2 cellular contexts compared by ENCODE assay signal in the genomic region with DNA sequence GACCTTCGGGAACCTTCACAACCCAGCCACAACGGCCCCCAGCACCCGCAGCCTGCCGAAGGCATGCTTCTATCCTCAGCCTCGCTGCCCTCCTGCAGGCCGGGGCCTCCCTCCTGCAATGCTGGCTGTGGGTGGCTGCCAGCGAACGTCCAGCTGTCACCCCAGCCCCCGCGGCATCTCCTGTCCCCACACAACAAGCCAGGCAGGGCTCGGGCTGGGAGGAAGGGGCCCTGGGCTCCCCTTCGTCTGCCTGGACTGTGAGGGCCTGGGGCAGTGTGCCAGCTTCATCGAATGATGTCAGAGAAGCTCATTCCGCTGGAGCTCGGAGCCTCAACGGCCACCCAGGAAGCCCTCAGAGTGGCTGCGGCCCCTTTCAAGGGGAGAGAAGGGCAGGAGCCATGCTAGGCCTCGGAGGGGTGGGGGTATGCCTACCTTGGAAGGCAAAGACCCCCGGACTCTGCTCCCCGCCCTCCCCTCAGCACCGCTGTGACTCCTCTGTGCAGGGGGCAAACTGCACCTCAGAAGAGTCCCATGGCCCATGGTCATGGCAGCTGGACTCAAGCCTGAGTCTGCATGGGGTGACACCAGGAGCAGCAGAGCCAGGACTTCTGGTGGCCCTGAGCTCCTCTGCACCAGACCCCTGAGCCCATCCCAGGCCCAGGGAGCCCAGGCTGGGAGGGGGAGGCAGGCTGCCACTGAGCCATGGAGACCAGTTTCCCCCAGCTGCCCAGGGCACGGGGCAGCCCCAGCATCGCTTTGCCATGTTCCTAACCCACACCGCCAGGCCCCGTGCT.
TF ChIP-seq lines count a peak whose summit lies in the region.

No MANE protein-coding gene starts in this region.

TF ChIP-seq in SK-N-SH, 30 proteins besides CTCF, POLR2A, EP300 and RAD21:
- TF ChIP-seq JUND (IDR thresholded peaks at IDR 0.05) = no peak
- TF ChIP-seq NFIC (IDR thresholded peaks at IDR 0.05; ENCODE audit: borderline replicate concordance) = no peak
- TF ChIP-seq POLR2AphosphoS5 (IDR thresholded peaks at IDR 0.05; ENCODE audit: low read depth, low read length) = no peak
- TF ChIP-seq, protein P1, sequence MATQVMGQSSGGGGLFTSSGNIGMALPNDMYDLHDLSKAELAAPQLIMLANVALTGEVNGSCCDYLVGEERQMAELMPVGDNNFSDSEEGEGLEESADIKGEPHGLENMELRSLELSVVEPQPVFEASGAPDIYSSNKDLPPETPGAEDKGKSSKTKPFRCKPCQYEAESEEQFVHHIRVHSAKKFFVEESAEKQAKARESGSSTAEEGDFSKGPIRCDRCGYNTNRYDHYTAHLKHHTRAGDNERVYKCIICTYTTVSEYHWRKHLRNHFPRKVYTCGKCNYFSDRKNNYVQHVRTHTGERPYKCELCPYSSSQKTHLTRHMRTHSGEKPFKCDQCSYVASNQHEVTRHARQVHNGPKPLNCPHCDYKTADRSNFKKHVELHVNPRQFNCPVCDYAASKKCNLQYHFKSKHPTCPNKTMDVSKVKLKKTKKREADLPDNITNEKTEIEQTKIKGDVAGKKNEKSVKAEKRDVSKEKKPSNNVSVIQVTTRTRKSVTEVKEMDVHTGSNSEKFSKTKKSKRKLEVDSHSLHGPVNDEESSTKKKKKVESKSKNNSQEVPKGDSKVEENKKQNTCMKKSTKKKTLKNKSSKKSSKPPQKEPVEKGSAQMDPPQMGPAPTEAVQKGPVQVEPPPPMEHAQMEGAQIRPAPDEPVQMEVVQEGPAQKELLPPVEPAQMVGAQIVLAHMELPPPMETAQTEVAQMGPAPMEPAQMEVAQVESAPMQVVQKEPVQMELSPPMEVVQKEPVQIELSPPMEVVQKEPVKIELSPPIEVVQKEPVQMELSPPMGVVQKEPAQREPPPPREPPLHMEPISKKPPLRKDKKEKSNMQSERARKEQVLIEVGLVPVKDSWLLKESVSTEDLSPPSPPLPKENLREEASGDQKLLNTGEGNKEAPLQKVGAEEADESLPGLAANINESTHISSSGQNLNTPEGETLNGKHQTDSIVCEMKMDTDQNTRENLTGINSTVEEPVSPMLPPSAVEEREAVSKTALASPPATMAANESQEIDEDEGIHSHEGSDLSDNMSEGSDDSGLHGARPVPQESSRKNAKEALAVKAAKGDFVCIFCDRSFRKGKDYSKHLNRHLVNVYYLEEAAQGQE (IDR thresholded peaks at IDR 0.05; ENCODE audit: low read depth, low read length) = no peak
- no peak for TF ChIP-seq RXRA (IDR thresholded peaks at IDR 0.05; ENCODE audit: borderline replicate concordance, low read depth)
- no peak for TF ChIP-seq ELF1 (IDR thresholded peaks at IDR 0.05)
- TF ChIP-seq TAF1 (IDR thresholded peaks at IDR 0.05; ENCODE audit: borderline replicate concordance, low read depth, low read length) = no peak

TF ChIP-seq in SK-N-SH treated with all-trans-retinoic acid at 6 μM for 48 hours, 23 proteins besides CTCF, POLR2A, EP300 and RAD21:
- no peak for TF ChIP-seq RARB (CRISPR knock-in tag; IDR thresholded peaks at IDR 0.05)
- TF ChIP-seq ISL1 (CRISPR knock-in tag; IDR thresholded peaks at IDR 0.05) = no peak
- TF ChIP-seq GLIS3 (CRISPR knock-in tag; IDR thresholded peaks at IDR 0.05) = no peak
- TF ChIP-seq ZFP30 (CRISPR knock-in tag; IDR thresholded peaks at IDR 0.05) = no peak
- TF ChIP-seq PPARA (CRISPR knock-in tag; IDR thresholded peaks at IDR 0.05; ENCODE audit: borderline replicate concordance) = no peak
